Comparison of ENCODE assay signal across 13 cellular contexts in genomic region chr17:48307222-48307621, GRCh38.
"Had no signal": no experiment of that assay in that cellular context is flagged by ENCODE, and none has a peak within 500 bp of the region (broad histone marks: within the 10 kb centered on the region; RNA-seq: fewer than 3 reads in every experiment).

No MANE protein-coding gene starts in this region.

- H3K27ac ChIP-seq: ascending aorta, cardiac muscle cell, RWPE1 had no signal

- H3K4me1 ChIP-seq: ascending aorta had no signal

- H3K27ac Mint-ChIP-seq: activated CD4-positive, alpha-beta T cell treated with anti-CD3 and anti-CD28 coated beads, Interleukin-2, amount 10 ng/mL, durations not matched to agents 7 days and 5 days; activated CD8-positive, alpha-beta T cell treated with anti-CD3 and anti-CD28 coated beads, Interleukin-2, amount 10 ng/mL, durations not matched to agents 7 days and 5 days; activated naive CD4-positive, alpha-beta T cell treated with anti-CD3 and anti-CD28 coated beads, Interleukin-2, amount 50 U/mL, for 24 hours; activated naive CD8-positive, alpha-beta T cell treated with anti-CD3 and anti-CD28 coated beads, Interleukin-2, amount 10 ng/mL, durations not matched to agents 7 days and 5 days; T-helper 2 cell treated with Interferon-gamma antibody and Interleukin-4, amounts not matched to agents 5 μg/mL and 100 μg/mL, for 36 hours had no signal

- H3K9me3 Mint-ChIP-seq: activated CD4-positive, alpha-beta T cell treated with anti-CD3 and anti-CD28 coated beads, Interleukin-2, amount 10 ng/mL, durations not matched to agents 7 days and 5 days; activated naive CD4-positive, alpha-beta T cell treated with anti-CD3 and anti-CD28 coated beads, Interleukin-2, amount 50 U/mL, for 24 hours; activated naive CD8-positive, alpha-beta T cell treated with anti-CD3 and anti-CD28 coated beads, Interleukin-2, amount 10 ng/mL, durations not matched to agents 7 days and 5 days; activated T-cell treated with anti-CD3 and anti-CD28 coated beads, Interleukin-2, amount 50 U/mL, for 4 hours; central memory CD8-positive, alpha-beta T cell; T-helper 2 cell treated with Interferon-gamma antibody and Interleukin-4, amounts not matched to agents 5 μg/mL and 100 μg/mL, for 36 hours had no signal

- H3K36me3 ChIP-seq: ascending aorta, cardiac muscle cell had no signal

- DNase-seq: NCI-H2029 treated with DMSO at 0.1 percent for 48 hours, SIG-M5 had no signal

- H3K4me3 ChIP-seq: ascending aorta, cardiac muscle cell had no signal

- ATAC-seq: Right ventricle myocardium inferior had no signal

- H3K4me3 Mint-ChIP-seq: activated CD4-positive, alpha-beta T cell treated with anti-CD3 and anti-CD28 coated beads, Interleukin-2, amount 10 ng/mL, durations not matched to agents 7 days and 5 days; activated CD8-positive, alpha-beta T cell treated with anti-CD3 and anti-CD28 coated beads, Interleukin-2, amount 10 ng/mL, durations not matched to agents 7 days and 5 days; activated naive CD4-positive, alpha-beta T cell treated with anti-CD3 and anti-CD28 coated beads, Interleukin-2, amount 50 U/mL, for 24 hours; activated naive CD8-positive, alpha-beta T cell treated with anti-CD3 and anti-CD28 coated beads, Interleukin-2, amount 10 ng/mL, durations not matched to agents 7 days and 5 days; activated T-cell treated with anti-CD3 and anti-CD28 coated beads, Interleukin-2, amount 50 U/mL, for 4 hours; central memory CD8-positive, alpha-beta T cell; T-helper 2 cell treated with Interferon-gamma antibody and Interleukin-4, amounts not matched to agents 5 μg/mL and 100 μg/mL, for 36 hours had no signal

- H3K9me3 ChIP-seq: ascending aorta had no signal

- H3K27me3 Mint-ChIP-seq: activated CD4-positive, alpha-beta T cell treated with anti-CD3 and anti-CD28 coated beads, Interleukin-2, amount 10 ng/mL, durations not matched to agents 7 days and 5 days; activated naive CD4-positive, alpha-beta T cell treated with anti-CD3 and anti-CD28 coated beads, Interleukin-2, amount 50 U/mL, for 24 hours; activated naive CD8-positive, alpha-beta T cell treated with anti-CD3 and anti-CD28 coated beads, Interleukin-2, amount 10 ng/mL, durations not matched to agents 7 days and 5 days; central memory CD8-positive, alpha-beta T cell had no signal
